ENCODE assay signal across 24 cellular contexts in genomic region chr22:23361676-23362075, GRCh38.
"Had no signal": no experiment of that assay in that cellular context is flagged by ENCODE, and none has a peak within 500 bp of the region (broad histone marks: within the 10 kb centered on the region; RNA-seq: fewer than 3 reads in every experiment).

No MANE protein-coding gene starts in this region.

- H3K27me3 Mint-ChIP-seq: stimulated activated naive CD8-positive, alpha-beta T cell treated with anti-CD3 and anti-CD28 coated beads, Interleukin-15, Interleukin-2, amounts not matched to agents 100 ng/mL and 50 ng/mL, for 24 hours had no signal

- H3K27ac Mint-ChIP-seq: naive thymus-derived CD4-positive, alpha-beta T cell; nephron progenitor cell; neural progenitor cell; progenitor cell of endocrine pancreas; stimulated activated effector memory CD8-positive, alpha-beta T cell treated with anti-CD3 and anti-CD28 coated beads, Interleukin-12 subunit alpha, Interleukin-12 subunit beta, amount 100 ng/mL, for 72 hours; stimulated activated naive B cell treated with anti-CD40 and anti-IgM and Interleukin-4, amounts not matched to agents 10 μg/mL and 1 μg/mL and 100 μg/mL, for 72 hours; stimulated activated naive CD8-positive, alpha-beta T cell treated with anti-CD3 and anti-CD28 coated beads, Interleukin-15, Interleukin-2, amounts not matched to agents 100 ng/mL and 50 ng/mL, for 24 hours had no signal

- H3K9me3 Mint-ChIP-seq: natural killer cell; neural progenitor cell; stimulated activated effector memory CD8-positive, alpha-beta T cell treated with anti-CD3 and anti-CD28 coated beads, Interleukin-12 subunit alpha, Interleukin-12 subunit beta, amount 100 ng/mL, for 72 hours; stimulated activated naive CD8-positive, alpha-beta T cell treated with anti-CD3 and anti-CD28 coated beads, Interleukin-15, Interleukin-2, amounts not matched to agents 100 ng/mL and 50 ng/mL, for 24 hours had no signal

- H3K36me3 Mint-ChIP-seq: naive thymus-derived CD4-positive, alpha-beta T cell; natural killer cell; neural progenitor cell; stimulated activated effector memory CD8-positive, alpha-beta T cell treated with anti-CD3 and anti-CD28 coated beads, Interleukin-12 subunit alpha, Interleukin-12 subunit beta, amount 100 ng/mL, for 72 hours; stimulated activated naive B cell treated with anti-CD40 and anti-IgM and Interleukin-4, amounts not matched to agents 10 μg/mL and 1 μg/mL and 100 μg/mL, for 72 hours had no signal

- FAIRE-seq: small intestine had no signal

- H3K4me3 Mint-ChIP-seq: naive thymus-derived CD4-positive, alpha-beta T cell; natural killer cell; nephron progenitor cell; neural progenitor cell; stimulated activated effector memory CD8-positive, alpha-beta T cell treated with anti-CD3 and anti-CD28 coated beads, Interleukin-12 subunit alpha, Interleukin-12 subunit beta, amount 100 ng/mL, for 72 hours; stimulated activated naive B cell treated with anti-CD40 and anti-IgM and Interleukin-4, amounts not matched to agents 10 μg/mL and 1 μg/mL and 100 μg/mL, for 72 hours; stimulated activated naive CD8-positive, alpha-beta T cell treated with anti-CD3 and anti-CD28 coated beads, Interleukin-15, Interleukin-2, amounts not matched to agents 100 ng/mL and 50 ng/mL, for 24 hours had no signal

- ATAC-seq: naive thymus-derived CD4-positive, alpha-beta T cell; psoas muscle; right cardiac atrium; right lobe of liver; stimulated activated effector memory CD8-positive, alpha-beta T cell treated with anti-CD3 and anti-CD28 coated beads, Interleukin-12 subunit alpha, Interleukin-12 subunit beta, amount 100 ng/mL, for 72 hours; stimulated activated naive B cell treated with anti-CD40 and anti-IgM and Interleukin-4, amounts not matched to agents 10 μg/mL and 1 μg/mL and 100 μg/mL, for 72 hours; upper lobe of right lung had no signal

- H3K4me1 Mint-ChIP-seq: stimulated activated effector memory CD8-positive, alpha-beta T cell treated with anti-CD3 and anti-CD28 coated beads, Interleukin-12 subunit alpha, Interleukin-12 subunit beta, amount 100 ng/mL, for 72 hours; stimulated activated naive B cell treated with anti-CD40 and anti-IgM and Interleukin-4, amounts not matched to agents 10 μg/mL and 1 μg/mL and 100 μg/mL, for 72 hours had no signal

- DNase-seq: naive thymus-derived CD4-positive, alpha-beta T cell; natural killer cell; nephron progenitor cell; occipital lobe; ovary; psoas muscle; right cardiac atrium; right lobe of liver; sigmoid colon; small intestine; stimulated activated CD4-positive, alpha-beta T cell treated with anti-CD3 and anti-CD28 coated beads, Interleukin-15, amount 100 ng/mL, for 24 hours; stimulated activated CD4-positive, alpha-beta T cell treated with anti-CD3 and anti-CD28 coated beads, Interleukin-2, amount 100 ng/mL, for 24 hours; stimulated activated CD4-positive, alpha-beta T cell treated with anti-CD3 and anti-CD28 coated beads, Interleukin-2, amount 100 ng/mL, for 48 hours; stimulated activated CD4-positive, alpha-beta T cell treated with anti-CD3 and anti-CD28 coated beads, Interleukin-4, amount 100 ng/mL, for 24 hours; stimulated activated naive B cell treated with anti-CD40 and anti-IgM and Interleukin-4, amounts not matched to agents 10 μg/mL and 1 μg/mL and 100 μg/mL, for 72 hours; stimulated activated naive CD4-positive, alpha-beta T cell treated with Interleukin-2 at 50 U/mL for 16 hours; stomach; thyroid gland; trophoblast cell; upper lobe of right lung had no signal
